11 cellular contexts compared by ENCODE assay signal in the genomic region with DNA sequence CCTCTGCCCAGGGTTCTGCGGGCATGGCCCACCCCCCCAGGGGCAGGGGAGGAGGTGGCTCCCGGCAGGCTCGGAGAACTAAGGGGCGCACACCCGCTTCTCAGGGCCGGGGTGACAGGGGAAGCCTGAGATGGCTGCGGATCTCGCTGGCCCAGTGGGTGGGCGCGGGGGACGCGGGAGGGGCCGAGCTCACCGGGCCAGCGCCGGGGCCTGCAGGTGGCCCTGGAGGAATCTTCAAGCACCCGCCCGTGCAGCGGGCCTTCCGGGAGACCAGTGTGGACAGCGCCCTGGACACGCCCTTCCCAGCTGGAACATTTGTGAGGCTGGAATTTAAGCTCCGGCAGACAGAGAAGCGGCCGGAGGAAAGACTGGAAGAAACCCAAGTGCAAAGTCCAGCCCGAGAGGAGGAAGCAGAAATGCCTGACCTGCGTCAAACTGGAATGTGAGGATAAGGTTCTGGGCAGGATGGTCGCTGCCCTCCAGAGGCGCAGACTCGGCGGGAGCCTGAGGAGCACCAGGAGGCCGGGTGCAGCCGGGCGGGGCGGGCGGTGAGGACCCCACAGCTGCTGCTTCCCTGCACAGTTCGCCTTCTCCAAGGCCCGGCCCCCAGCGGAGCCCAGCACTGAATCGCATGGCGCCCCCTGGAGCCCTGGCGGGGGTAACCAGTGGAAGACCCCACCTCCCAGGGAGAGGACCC. TPM values are rescaled to one million over a fixed set of nuclear protein-coding genes. Genes with fewer than 3 reads are reported as not detected.
DNase-seq lines count a peak whose midpoint lies in the region; ATAC-seq, FAIRE-seq and TF ChIP-seq lines count a peak whose summit lies in the region.
"Not testable (repeated sequence)": the region's sequence is repeated elsewhere in the genome, so short reads cannot be mapped to it uniquely, and the experiment has no call there.
"Had no signal": no experiment of that assay in that cellular context is flagged by ENCODE, and none has a peak within 500 bp of the region (broad histone marks: within the 10 kb centered on the region; RNA-seq: fewer than 3 reads in every experiment).

No MANE protein-coding gene starts in this region.

- not testable (repeated sequence) for H3K36me3 Mint-ChIP-seq in T-cell

- peak overlapping the region; percentile 26 for H3K4me3 ChIP-seq in astrocyte of the spinal cord (ENCODE audit: low read depth, low read length)
- H3K4me3 ChIP-seq in fibroblast of the aortic adventitia (ENCODE audit: low read depth, low read length), result peak overlapping the region; percentile 45
- H3K4me3 ChIP-seq in pancreas, result peak overlapping the region; percentile 24 to 65 (median 47)
- H3K4me3 ChIP-seq in thoracic aorta, result peak overlapping the region; percentile 54

- not testable (repeated sequence) for H3K27me3 ChIP-seq in pancreas; thoracic aorta (replicated peaks; ENCODE audit: insufficient read depth)

- TF ChIP-seq CTCF in astrocyte of the spinal cord (IDR thresholded peaks at IDR 0.05; ENCODE audit: low read depth, low read length), result peak; percentile 26
- TF ChIP-seq CTCF in fibroblast of the aortic adventitia (IDR thresholded peaks at IDR 0.05; ENCODE audit: insufficient read depth, low read length); thoracic aorta (IDR thresholded peaks at IDR 0.05): not testable (repeated sequence)
- peak in 2 of 4 donors; percentile 11 to 24 for TF ChIP-seq CTCF in pancreas (IDR thresholded peaks at IDR 0.05)

- peaks cover 14 to 28% of the 10 kb centered on the region in 2 donors for H3K27me3 Mint-ChIP-seq in T-cell

- intact Hi-C loops in pancreas (cut with DNase I), result not testable (repeated sequence)

- H3K36me3 ChIP-seq in pancreas, thoracic aorta: not testable (repeated sequence)

- not testable (repeated sequence) for ATAC-seq in T-cell (replicated peaks in 1 of 4); thoracic aorta (ENCODE audit: insufficient number of reproducible peaks, low FRiP score, low read depth)
- peak in 3 of 4 donors; percentile 28 to 75 (median 69) for ATAC-seq in pancreas

- peak overlapping the region in 2 of 3 donors; percentile 63 to 64 for H3K4me3 Mint-ChIP-seq in T-cell

- H3K9me3 ChIP-seq in pancreas, thoracic aorta: not testable (repeated sequence)

- not testable (repeated sequence) for FAIRE-seq in HTR-8/SVneo (lab: Jason Lieb, UNC); pancreas (lab: Jason Lieb, UNC)

- peak; percentile 51 for DNase-seq in AG20443 (ENCODE audit: low spot score)
- DNase-seq in HTR-8/SVneo (ENCODE audit: insufficient read length, low spot score), result peak; percentile 3
- DNase-seq in T-cell; astrocyte of the spinal cord (ENCODE audit: low read depth, low spot score); fibroblast of the aortic adventitia (ENCODE audit: low read depth); thoracic aorta (ENCODE audit: low spot score): not testable (repeated sequence)
- DNase-seq in left kidney (ENCODE audit: low read depth, low spot score), result peak; percentile 68
- DNase-seq in pancreas, result peak; percentile 64 to 76 (median 69)

- 0 to 2% methylated on average over 42 of the region's 42 CpGs for WGBS in pancreas, 2 donors

- peaks cover 2 to 12% (median 7%) of the 10 kb centered on the region in 3 donors for H3K9me3 Mint-ChIP-seq in T-cell

- H3K27ac Mint-ChIP-seq in T-cell, result not testable (repeated sequence)

- in situ Hi-C loops in astrocyte of the spinal cord (cut with HindIII; ENCODE audit: low sequenced_read_pairs), result not testable (repeated sequence)

- POLR2A ChIA-PET in T-cell (lab: Charles Lee), result not testable (repeated sequence)

- H3K27ac ChIP-seq in pancreas, result peak overlapping the region; percentile 16 to 56 (median 38)
- not testable (repeated sequence) for H3K27ac ChIP-seq in thoracic aorta

- H3K4me1 Mint-ChIP-seq in T-cell, result not testable (repeated sequence)

- CTCF ChIA-PET in T-cell (lab: Charles Lee), result not testable (repeated sequence)

- H3K4me1 ChIP-seq in pancreas; thoracic aorta (ENCODE audit: control insufficient read depth in 1 of 2, low read depth in 2 of 2): not testable (repeated sequence)

RNA-seq across cellular contexts. Expression of a gene that starts 5.6 kb away (rescaled TPM):
- not detected for total RNA-seq in T-cell
- total RNA-seq in fibroblast of the aortic adventitia (ENCODE audit: low replicate concordance), result not detected in 2 replicates
- not detected for total RNA-seq in pancreas
- polyA plus RNA-seq in pancreas, result not detected
- total RNA-seq in thoracic aorta, result not detected
- total RNA-seq: adrenal gland; CD8-positive, alpha-beta memory T cell; pulmonary artery endothelial cell had no signal
- polyA plus RNA-seq: adrenal gland; CD8-positive, alpha-beta memory T cell had no signal
